In the genomic region with DNA sequence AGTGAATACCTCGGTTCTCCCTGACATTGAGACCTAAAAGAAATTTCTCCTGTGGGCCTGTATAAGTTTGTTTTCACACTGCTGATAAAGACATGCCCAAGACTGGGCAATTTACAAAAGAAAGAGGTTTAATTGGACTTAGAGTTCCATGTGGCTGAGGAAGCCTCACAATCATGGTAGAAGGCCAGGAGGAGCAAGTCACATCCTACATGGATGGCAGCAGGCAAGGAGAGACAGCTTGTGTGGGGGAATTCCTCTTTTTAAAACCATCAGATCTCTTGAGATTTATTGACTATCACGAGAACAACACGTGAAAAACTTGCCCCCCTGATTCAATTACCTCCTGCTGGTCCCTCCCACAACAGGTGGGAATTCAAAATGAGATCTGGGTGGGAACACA, we compare ENCODE assay signal across 2 cellular contexts.
TF ChIP-seq lines count a peak whose summit lies in the region.

No MANE protein-coding gene starts in this region.

TF ChIP-seq in HEK293, 187 proteins besides CTCF, POLR2A, EP300 and RAD21:
- TF ChIP-seq EGR2 (tag by site-specific recombination; IDR thresholded peaks at IDR 0.05; ENCODE audit: low read depth) (no peak), SETDB1 (IDR thresholded peaks at IDR 0.05; ENCODE audit: insufficient read length, low read length) (peak; percentile 35)
TF ChIP-seq in HEK293: peak in this region for 1.

TF ChIP-seq in K562, 482 proteins besides CTCF, POLR2A, EP300 and RAD21:
- TF ChIP-seq NBN (IDR thresholded peaks at IDR 0.05; ENCODE audit: low read depth) (no peak), NELFE (IDR thresholded peaks at IDR 0.05; ENCODE audit: insufficient read depth, insufficient read length) (no peak), ESRRA (IDR thresholded peaks at IDR 0.05; ENCODE audit: borderline replicate concordance, low read depth) (no peak), IRF2 (CRISPR knock-in tag; IDR thresholded peaks at IDR 0.05) (no peak), CHD1 (IDR thresholded peaks at IDR 0.05; ENCODE audit: low read length) (no peak), ZNF445 (CRISPR knock-in tag; IDR thresholded peaks at IDR 0.05; ENCODE audit: low read depth) (no peak), DMBX1 (CRISPR knock-in tag; IDR thresholded peaks at IDR 0.05; ENCODE audit: borderline replicate concordance) (no peak), ZNF431 (CRISPR knock-in tag; IDR thresholded peaks at IDR 0.05) (peak; percentile 91), RNF2 (IDR thresholded peaks at IDR 0.05) (no peak)
